15 cellular contexts compared by ENCODE assay signal in genomic region chr9:14399736-14400657, GRCh38.
DNase-seq lines count a peak whose midpoint lies in the region; ATAC-seq, FAIRE-seq and TF ChIP-seq lines count a peak whose summit lies in the region.
"Had no signal": no experiment of that assay in that cellular context is flagged by ENCODE, and none has a peak within 500 bp of the region (broad histone marks: within the 10 kb centered on the region; RNA-seq: fewer than 3 reads in every experiment).

No MANE protein-coding gene starts in this region.

- H3K23ac ChIP-seq in mesenchymal stem cell (ENCODE audit: low read length in 2 of 2) = no peak overlapping the region

- no peak overlapping the region for H3K18ac ChIP-seq in mesenchymal stem cell (ENCODE audit: low read depth in 1 of 2, low read length in 2 of 2)

- H2BK5ac ChIP-seq in mesenchymal stem cell (ENCODE audit: low read depth, low read length, poor library complexity, severe bottlenecking) = no peak overlapping the region

- no peak overlapping the region for H3K27ac ChIP-seq in A549
- no peak overlapping the region for H3K27ac ChIP-seq in Karpas-422 (ENCODE audit: low read length)
- no peak overlapping the region for H3K27ac ChIP-seq in mesenchymal stem cell (ENCODE audit: low read length, poor library complexity, severe bottlenecking)
- no peak overlapping the region for H3K27ac ChIP-seq in MM.1S (ENCODE audit: low read length)
- H3K27ac ChIP-seq: esophagus muscularis mucosa, vagina had no signal

- no peak overlapping the region for H3K14ac ChIP-seq in mesenchymal stem cell (ENCODE audit: low read length in 2 of 2)

- FAIRE-seq in A549 (lab: Jason Lieb, UNC) = peak; percentile 65

- no peak overlapping the region for H3K4me3 Mint-ChIP-seq in activated CD8-positive, alpha-beta memory T cell treated with anti-CD3 and anti-CD28 coated beads, Interleukin-2, amount 10 ng/mL, durations not matched to agents 7 days and 5 days

- no peak overlapping the region for H2AK5ac ChIP-seq in mesenchymal stem cell (ENCODE audit: low read length, severe bottlenecking)

- no peak overlapping the region for H3K4ac ChIP-seq in mesenchymal stem cell (ENCODE audit: low read depth in 1 of 2, low read length in 2 of 2)

- H3F3A ChIP-seq in MM.1S (ENCODE audit: insufficient read depth, low read length) = no peaks in the 10 kb centered on the region

- H3K36me3 ChIP-seq in Karpas-422 (ENCODE audit: insufficient read depth, low read length) = no peaks in the 10 kb centered on the region
- no peaks in the 10 kb centered on the region for H3K36me3 ChIP-seq in mesenchymal stem cell (ENCODE audit: control insufficient read depth in 1 of 2, insufficient read depth in 2 of 2, low read depth in 1 of 2, low read length in 2 of 2)
- H3K36me3 ChIP-seq in MM.1S (replicated peaks; ENCODE audit: insufficient read depth, low read length) = no peaks in the 10 kb centered on the region
- H3K36me3 ChIP-seq: esophagus muscularis mucosa, vagina had no signal

- H2BK120ac ChIP-seq in mesenchymal stem cell (ENCODE audit: low read depth, low read length) = no peak overlapping the region

- CTCF ChIA-PET in A549 (lab: Yijun Ruan, JAX) = interaction anchor here (0.7 to 1.5 kb wide), 12 partner anchors 8 to 973 kb away, joined by 3 to 8 read pairs (median 3); no protein-coding TSS in a partner anchor
- CTCF ChIA-PET in activated CD8-positive, alpha-beta memory T cell treated with anti-CD3 and anti-CD28 coated beads, Interleukin-2, amount 10 ng/mL, durations not matched to agents 7 days and 5 days (lab: Charles Lee) = no interaction called here

- no peaks in the 10 kb centered on the region for H3K36me3 Mint-ChIP-seq in activated CD8-positive, alpha-beta memory T cell treated with anti-CD3 and anti-CD28 coated beads, Interleukin-2, amount 10 ng/mL, durations not matched to agents 7 days and 5 days

- peaks cover 5% of the 10 kb centered on the region; the same call in 1 of the 3 replicates for H3K4me1 ChIP-seq in A549
- peaks cover 33% of the 10 kb centered on the region for H3K4me1 ChIP-seq in Karpas-422 (ENCODE audit: low read length)
- no peaks in the 10 kb centered on the region for H3K4me1 ChIP-seq in mesenchymal stem cell (ENCODE audit: control insufficient read depth, insufficient read depth, low read depth, low read length)
- H3K4me1 ChIP-seq in MM.1S (ENCODE audit: low read length) = no peaks in the 10 kb centered on the region
- H3K4me1 ChIP-seq: vagina had no signal

- no peaks in the 10 kb centered on the region for H3K9me3 Mint-ChIP-seq in activated CD8-positive, alpha-beta memory T cell treated with anti-CD3 and anti-CD28 coated beads, Interleukin-2, amount 10 ng/mL, durations not matched to agents 7 days and 5 days (ENCODE audit: low read depth)

- H3K79me2 ChIP-seq in Karpas-422 (ENCODE audit: low read length) (no peaks in the 10 kb centered on the region), MM.1S (ENCODE audit: low read length) (no peaks in the 10 kb centered on the region)

- TF ChIP-seq CTCF in A549 (IDR thresholded peaks at IDR 0.05) (no peak), MM.1S (IDR thresholded peaks at IDR 0.05; ENCODE audit: low read length) (no peak)

- no peak for TF ChIP-seq EP300 in A549 (IDR thresholded peaks at IDR 0.05)

- no peaks in the 10 kb centered on the region for H3K27me3 Mint-ChIP-seq in activated CD8-positive, alpha-beta memory T cell treated with anti-CD3 and anti-CD28 coated beads, Interleukin-2, amount 10 ng/mL, durations not matched to agents 7 days and 5 days

- H2AFZ ChIP-seq in Karpas-422 (ENCODE audit: low read length) (peak overlapping the region; percentile 39; the same call in 1 of the 2 replicates), mesenchymal stem cell (ENCODE audit: low read depth, low read length) (no peak overlapping the region), MM.1S (ENCODE audit: low read length) (no peak overlapping the region)

- WGBS in A549 (ENCODE audit: missing lambda C conversion rate) = 44% methylated on average over 5 of the region's 5 CpGs
- 54% methylated on average over 3 of the region's 5 CpGs for WGBS in mesenchymal stem cell

- POLR2A ChIA-PET in A549 (lab: Yijun Ruan, JAX) = no interaction called here

- no peaks in the 10 kb centered on the region for H3K27me3 ChIP-seq in Karpas-422 (ENCODE audit: low read length)
- H3K27me3 ChIP-seq in mesenchymal stem cell (ENCODE audit: control insufficient read depth in 1 of 2, insufficient read depth in 1 of 2, low read length in 2 of 2) = peaks cover 19 to 39% of the 10 kb centered on the region in 2 experiments
- H3K27me3 ChIP-seq in MM.1S (replicated peaks; ENCODE audit: insufficient read depth, low read length) = no peaks in the 10 kb centered on the region
- H3K27me3 ChIP-seq: esophagus muscularis mucosa, vagina had no signal

- no peaks in the 10 kb centered on the region for H3K79me1 ChIP-seq in mesenchymal stem cell (replicated peaks; ENCODE audit: low read length, poor library complexity, severe bottlenecking)

- H4K20me1 ChIP-seq in Karpas-422 (ENCODE audit: insufficient read depth, low read depth, low read length) (no peaks in the 10 kb centered on the region), MM.1S (ENCODE audit: insufficient read depth, low read length) (no peaks in the 10 kb centered on the region)

- no peak for DNase-seq in A549 (ENCODE audit: low read depth in 1 of 2, low spot score in 1 of 2)
- DNase-seq in Karpas-422 = no peak
- DNase-seq in cerebellar cortex (ENCODE audit: low spot score) = peak; percentile 40
- DNase-seq in mesenchymal stem cell = peak; percentile 39
- no peak for DNase-seq in activated CD8-positive, alpha-beta memory T cell treated with anti-CD3 and anti-CD28 coated beads, Interleukin-2, amount 10 ng/mL, durations not matched to agents 7 days and 5 days
- no peak for DNase-seq in MM.1S
- no peak for DNase-seq in COLO668 (lab: John Stamatoyannopoulos, UW; ENCODE audit: unreplicated experiment)
- DNase-seq: activated CD8-positive, alpha-beta memory T cell treated with anti-CD3 and anti-CD28 coated beads for 24 hours; activated gamma-delta T cell treated with Interleukin-2 at 50 U/mL for 16 hours; DND-41; stimulated activated CD4-positive, alpha-beta T cell treated with anti-CD3 and anti-CD28 coated beads, Interleukin-1b, Interleukin-23, amount 100 ng/mL, for 48 hours had no signal

- H3K9me3 ChIP-seq in A549 (no peaks in the 10 kb centered on the region), Karpas-422 (ENCODE audit: low read length) (no peaks in the 10 kb centered on the region), mesenchymal stem cell (ENCODE audit: control insufficient read depth, low read length) (no peaks in the 10 kb centered on the region), MM.1S (replicated peaks; ENCODE audit: insufficient read depth, low read length) (no peaks in the 10 kb centered on the region)
- H3K9me3 ChIP-seq: esophagus muscularis mucosa, mucosa of descending colon, vagina had no signal

- no peak overlapping the region for H4K8ac ChIP-seq in mesenchymal stem cell (ENCODE audit: low read length)

- H2BK15ac ChIP-seq in mesenchymal stem cell (ENCODE audit: low read depth, poor library complexity, severe bottlenecking) = no peak overlapping the region

- ATAC-seq in A549 = peak; percentile 34 to 65; a peak in 3 of 6 replicates
- ATAC-seq in activated CD8-positive, alpha-beta memory T cell treated with anti-CD3 and anti-CD28 coated beads, Interleukin-2, amount 10 ng/mL, durations not matched to agents 7 days and 5 days = no peak
- no peak for ATAC-seq in GM21786 (IDR thresholded peaks at IDR 0.05; ENCODE audit: unreplicated experiment)

- H3K4me2 ChIP-seq in A549 = peak overlapping the region; percentile 30; the same call in 2 of the 3 replicates
- no peak overlapping the region for H3K4me2 ChIP-seq in Karpas-422 (ENCODE audit: low read depth, low read length, poor library complexity, severe bottlenecking)
- H3K4me2 ChIP-seq in mesenchymal stem cell (ENCODE audit: low read length, poor library complexity, severe bottlenecking) = no peak overlapping the region
- no peak overlapping the region for H3K4me2 ChIP-seq in MM.1S (ENCODE audit: low read depth, low read length)

- H4K91ac ChIP-seq in mesenchymal stem cell (ENCODE audit: low read length) = no peak overlapping the region

- H3K4me1 Mint-ChIP-seq in activated CD8-positive, alpha-beta memory T cell treated with anti-CD3 and anti-CD28 coated beads, Interleukin-2, amount 10 ng/mL, durations not matched to agents 7 days and 5 days = no peaks in the 10 kb centered on the region

- H3K9ac ChIP-seq in Karpas-422 (ENCODE audit: low read length) (no peak overlapping the region), mesenchymal stem cell (ENCODE audit: low read length) (peak overlapping the region; percentile 34), MM.1S (ENCODE audit: low read length) (no peak overlapping the region)

- TF ChIP-seq RAD21 in A549 (conservative IDR thresholded peaks at IDR 0.05 in 1 of 2, IDR thresholded peaks at IDR 0.05 in 1 of 2) = no peak

- H3K4me3 ChIP-seq in A549 = no peak overlapping the region
- H3K4me3 ChIP-seq in Karpas-422 (ENCODE audit: low read length) = no peak overlapping the region
- peak overlapping the region in 1 of 2 experiments; percentile 25 for H3K4me3 ChIP-seq in mesenchymal stem cell (ENCODE audit: insufficient read depth in 1 of 2, low read depth in 1 of 2, low read length in 2 of 2)
- H3K4me3 ChIP-seq in MM.1S (ENCODE audit: low read length) = no peak overlapping the region
- H3K4me3 ChIP-seq: esophagus muscularis mucosa, mucosa of descending colon, vagina had no signal

- TF ChIP-seq POLR2A in A549 (IDR thresholded peaks at IDR 0.05; ENCODE audit: low read length) = no peak

- H2BK12ac ChIP-seq in mesenchymal stem cell (ENCODE audit: low read length in 2 of 2) = no peak overlapping the region

- H3K27ac Mint-ChIP-seq in activated CD8-positive, alpha-beta memory T cell treated with anti-CD3 and anti-CD28 coated beads, Interleukin-2, amount 10 ng/mL, durations not matched to agents 7 days and 5 days = no peak overlapping the region

- H3K9me2 ChIP-seq in Karpas-422 (replicated peaks; ENCODE audit: insufficient read depth, low read length) (no peaks in the 10 kb centered on the region), MM.1S (replicated peaks; ENCODE audit: insufficient read depth, low read length) (no peaks in the 10 kb centered on the region)

TF ChIP-seq in A549, 52 proteins besides CTCF, POLR2A, EP300 and RAD21:
- TF ChIP-seq FOSB (CRISPR knock-in tag; IDR thresholded peaks at IDR 0.05) = no peak
- TF ChIP-seq HOXB13 (CRISPR knock-in tag; IDR thresholded peaks at IDR 0.05; ENCODE audit: low read depth) = no peak
- TF ChIP-seq TP53 (CRISPR knock-in tag; IDR thresholded peaks at IDR 0.05) = no peak
- no peak for TF ChIP-seq PHF8 (IDR thresholded peaks at IDR 0.05; ENCODE audit: borderline replicate concordance, low read depth)
- TF ChIP-seq FOSL2 (IDR thresholded peaks at IDR 0.05) = no peak
- no peak for TF ChIP-seq FOSL2 (CRISPR knock-in tag; IDR thresholded peaks at IDR 0.05)
- TF ChIP-seq RFX5 (IDR thresholded peaks at IDR 0.05) = no peak
- TF ChIP-seq RNF2 (IDR thresholded peaks at IDR 0.05; ENCODE audit: borderline replicate concordance, low read depth) = no peak
- no peak for TF ChIP-seq GATA3 (IDR thresholded peaks at IDR 0.05; ENCODE audit: borderline replicate concordance)
- TF ChIP-seq ZNF302 (CRISPR knock-in tag; IDR thresholded peaks at IDR 0.05) = no peak
- no peak for TF ChIP-seq JUN (IDR thresholded peaks at IDR 0.05)
- no peak for TF ChIP-seq KDM5A (IDR thresholded peaks at IDR 0.05)

Comparison
In these comparisons a context has a peak if more than half of its experiments do, and no peak if none do; other contexts are left out.
1. ATAC-seq: peak in A549 (2 of 2); none in activated CD8-positive, alpha-beta memory T cell treated with anti-CD3 and anti-CD28 coated beads, Interleukin-2, amount 10 ng/mL, durations not matched to agents 7 days and 5 days (single experiment) and GM21786 (single experiment).
2. DNase-seq: peak in cerebellar cortex (single experiment) and mesenchymal stem cell (single experiment); none in A549 (0 of 2), Karpas-422 (single experiment), activated CD8-positive, alpha-beta memory T cell treated with anti-CD3 and anti-CD28 coated beads, Interleukin-2, amount 10 ng/mL, durations not matched to agents 7 days and 5 days (single experiment), MM.1S (single experiment) and COLO668 (single experiment).